ENCODE assay signal across 8 cellular contexts in genomic region chr17:43483674-43484551, GRCh38. TPM values are rescaled to one million over a fixed set of nuclear protein-coding genes. Genes with fewer than 3 reads are reported as not detected.
DNase-seq lines count a peak whose midpoint lies in the region; ATAC-seq and TF ChIP-seq lines count a peak whose summit lies in the region.

DHX8 (plus strand) TSS chr17:43483975; CDS start chr17:43484038, 63 bp downstream.

- POLR2A ChIA-PET in Panc1 (lab: Charles Lee) = interaction anchor here (0.5 to 1.0 kb wide), 4 partner anchors 30 to 123 kb away, joined by 3 to 7 read pairs (median 5); partner anchors contain the start of gene ARL4D

- H3K4me3 ChIP-seq in Panc1 (ENCODE audit: low read depth in 2 of 2, low read length in 2 of 2) (peak within 1 kb of the TSS; percentile 92 to 98), muscle layer of duodenum (ENCODE audit: low read depth in 1 of 2, low read length in 2 of 2) (peak within 1 kb of the TSS; percentile 79 to 100)

- DNase-seq in DMS79 (lab: John Stamatoyannopoulos, UW) (peak; percentile 98), KG1 (lab: John Stamatoyannopoulos, UW) (peak; percentile 96), Panc1 (ENCODE audit: low read depth, low spot score) (peak; percentile 91)
- peak; percentile 99 for DNase-seq in activated T-cell treated with anti-CD3 and anti-CD28 coated beads, Interleukin-2, amount 50 U/mL, for 48 hours
- DNase-seq in stimulated activated CD8-positive, alpha-beta memory T cell treated with anti-CD3 and anti-CD28 coated beads, Interleukin-7, amount 100 ng/mL, for 48 hours (ENCODE audit: extremely low read depth in 1 of 2, low read depth in 1 of 2) = peak; percentile 93 to 95

- H3K4me1 ChIP-seq in Panc1 (ENCODE audit: control insufficient read depth, insufficient read depth, low read length) (peaks cover 9% of the 10 kb centered on the region; the same call in 1 of the 2 replicates), muscle layer of duodenum (ENCODE audit: control insufficient read depth in 1 of 2, insufficient read depth in 2 of 2, low read length in 2 of 2) (peaks cover 15 to 28% of the 10 kb centered on the region in 2 donors)

- CTCF ChIA-PET in Panc1 (lab: Charles Lee) = interaction anchor here (0.6 to 2.7 kb wide), 9 partner anchors 12 to 188 kb away, joined by 3 to 17 read pairs (median 4); partner anchors contain the start of gene ARL4D

- H3K27me3 ChIP-seq in Panc1 (ENCODE audit: control insufficient read depth, insufficient read depth, low read length) = no peaks in the 10 kb centered on the region
- H3K27me3 ChIP-seq in muscle layer of duodenum (ENCODE audit: low read depth, low read length) = no peaks in the 10 kb centered on the region

- H3K9me3 ChIP-seq in Panc1 (ENCODE audit: control insufficient read depth, insufficient read depth, low read depth, low read length) = no peaks in the 10 kb centered on the region
- H3K9me3 ChIP-seq in muscle layer of duodenum (ENCODE audit: control insufficient read depth in 1 of 2, low read length in 2 of 2) = no peaks in the 10 kb centered on the region

- H3K36me3 ChIP-seq in Panc1 (ENCODE audit: control insufficient read depth, insufficient read depth, low read length) (peaks cover 3% of the 10 kb centered on the region; the same call in 1 of the 2 replicates), muscle layer of duodenum (ENCODE audit: control insufficient read depth in 1 of 2, insufficient read depth in 2 of 2, low read length in 2 of 2) (no peaks in the 10 kb centered on the region)

- in situ Hi-C loops in Panc1 (cut with HindIII; ENCODE audit: low pct_unique_long_range_greater_than_20kb, low sequenced_read_pairs) = no loop called here

- peak within 1 kb of the TSS; percentile 94 for H3K27ac ChIP-seq in Panc1 (ENCODE audit: low read length)
- H3K27ac ChIP-seq in muscle layer of duodenum (ENCODE audit: low read length) = peak within 1 kb of the TSS; percentile 93

- ATAC-seq in GM21717 (IDR thresholded peaks at IDR 0.05; ENCODE audit: unreplicated experiment) = peak; percentile 83
- peak; percentile 99 for ATAC-seq in Panc1
- peak; percentile 99 for ATAC-seq in esophagus mucosa

- intact Hi-C loops in Panc1 (cut with micrococcal nuclease; ENCODE audit: unreplicated experiment) = loop anchor here (1.0 kb wide), 1 partner anchor 90 kb away; no protein-coding TSS in a partner anchor

- TF ChIP-seq CTCF in Panc1 (IDR thresholded peaks at IDR 0.05) = peak; percentile 99

- BruUV-seq in Panc1 (replicated peaks; lab: Mats Ljungman, UMichigan) = TSS peak; percentile 90

RNA-seq across cellular contexts. Expression of gene DHX8, which starts in this region (rescaled TPM):
- total RNA-seq in Panc1 (2021; ENCODE audit: unreplicated experiment) = 45.6 TPM
- polyA plus RNA-seq in Panc1 (2012; ENCODE audit: insufficient read length) = 24.2 TPM
- total RNA-seq in esophagus mucosa = 39.0 TPM

Comparison
In these comparisons a context has a peak if more than half of its experiments do, and no peak if none do; other contexts are left out.
1. Peak in every context shown above with its lines: DNase-seq, ATAC-seq, H3K4me3 ChIP-seq and H3K27ac ChIP-seq.